ENCODE assay signal across 12 cellular contexts in genomic region chr4:121989715-121990114, GRCh38. TPM values are rescaled to one million over a fixed set of nuclear protein-coding genes. Genes with fewer than 3 reads are reported as not detected.
DNase-seq lines count a peak whose midpoint lies in the region; ATAC-seq and TF ChIP-seq lines count a peak whose summit lies in the region.
"Had no signal": no experiment of that assay in that cellular context is flagged by ENCODE, and none has a peak within 500 bp of the region (broad histone marks: within the 10 kb centered on the region; RNA-seq: fewer than 3 reads in every experiment).

No MANE protein-coding gene starts in this region.

- no peak for TF ChIP-seq CTCF in A673 (conservative IDR thresholded peaks at IDR 0.05; ENCODE audit: low read depth, low read length)
- no peak for TF ChIP-seq CTCF in HEK293 (tag by site-specific recombination; IDR thresholded peaks at IDR 0.05)
- TF ChIP-seq CTCF in foreskin fibroblast (IDR thresholded peaks at IDR 0.05; ENCODE audit: low read depth, low read length), result no peak

- POLR2A ChIA-PET in A673 (lab: Charles Lee; ENCODE audit: low non-redundant PET) (no interaction called here), HEK293 (lab: Yijun Ruan, JAX) (no interaction called here)

- H3K4me1 ChIP-seq in A673 (ENCODE audit: insufficient read depth, low read length, poor library complexity, severe bottlenecking) (no peaks in the 10 kb centered on the region), HEK293 (ENCODE audit: control insufficient read depth, insufficient read depth, low read length) (no peaks in the 10 kb centered on the region), adipocyte (ENCODE audit: control insufficient read depth, insufficient read depth, low read length) (peaks cover 7% of the 10 kb centered on the region)

- H3K4me1 Mint-ChIP-seq in activated T-cell treated with anti-CD3 and anti-CD28 coated beads, Interleukin-2, amount 50 U/mL, for 4 hours (ENCODE audit: low read depth), result no peaks in the 10 kb centered on the region
- H3K4me1 Mint-ChIP-seq: activated CD8-positive, alpha-beta memory T cell treated with anti-CD3 and anti-CD28 coated beads, Interleukin-2, amount 10 ng/mL, durations not matched to agents 7 days and 5 days had no signal

- no peak overlapping the region for H3K27ac ChIP-seq in A673 (ENCODE audit: low read depth, low read length, poor library complexity, severe bottlenecking)
- H3K27ac ChIP-seq in HEK293 (ENCODE audit: extremely low read depth, low read depth, low read length), result no peak overlapping the region

- H3K27me3 ChIP-seq in A673 (replicated peaks; ENCODE audit: insufficient read depth, low read depth, low read length, poor library complexity), result no peaks in the 10 kb centered on the region
- peaks cover 4% of the 10 kb centered on the region for H3K27me3 ChIP-seq in adipocyte (replicated peaks; ENCODE audit: control insufficient read depth, insufficient read depth, low read length)

- H3K9ac ChIP-seq in adipocyte (ENCODE audit: low read length), result no peak overlapping the region

- H3K4me3 ChIP-seq in A673 (ENCODE audit: low read depth, low read length, poor library complexity, severe bottlenecking) (no peak overlapping the region), HEK293 (ENCODE audit: low read depth, low read length) (no peak overlapping the region), adipocyte (ENCODE audit: low read length) (no peak overlapping the region), foreskin fibroblast (ENCODE audit: low read depth in 1 of 2, low read length in 2 of 2) (no peak overlapping the region)
- H3K4me3 ChIP-seq: lung had no signal

- intact Hi-C loops in A673 (cut with micrococcal nuclease; ENCODE audit: unreplicated experiment), result no loop called here

- BruUV-seq in A673 (replicated peaks; lab: Mats Ljungman, UMichigan), result no TSS peak

- H3K36me3 ChIP-seq in A673 (ENCODE audit: insufficient read depth, low read length, poor library complexity, severe bottlenecking) (no peaks in the 10 kb centered on the region), HEK293 (ENCODE audit: control insufficient read depth in 2 of 2, insufficient read depth in 1 of 2, low read length in 2 of 2) (no peaks in the 10 kb centered on the region), adipocyte (ENCODE audit: control insufficient read depth, insufficient read depth, low read length, severe bottlenecking) (no peaks in the 10 kb centered on the region)

- no peaks in the 10 kb centered on the region for H3K9me3 Mint-ChIP-seq in activated T-cell treated with anti-CD3 and anti-CD28 coated beads, Interleukin-2, amount 50 U/mL, for 4 hours
- H3K9me3 Mint-ChIP-seq: activated naive CD8-positive, alpha-beta T cell treated with anti-CD3 and anti-CD28 coated beads for 36 hours had no signal

- CTCF ChIA-PET in A673 (lab: Charles Lee) (no interaction called here), HEK293 (lab: Yijun Ruan, JAX) (no interaction called here)

- DNase-seq in A673 (ENCODE audit: low spot score) (peak; percentile 43), adipocyte (ENCODE audit: low read depth) (peak; percentile 58), foreskin fibroblast (peak; percentile 28 to 74), NCI-H345 (lab: John Stamatoyannopoulos, UW) (no peak)
- DNase-seq in activated T-cell treated with anti-CD3 and anti-CD28 coated beads, Interleukin-2, amount 50 U/mL, for 4 hours, result no peak
- DNase-seq: activated CD8-positive, alpha-beta memory T cell treated with anti-CD3 and anti-CD28 coated beads, Interleukin-2, amount 10 ng/mL, durations not matched to agents 7 days and 5 days; activated naive CD8-positive, alpha-beta T cell treated with anti-CD3 and anti-CD28 coated beads for 36 hours; NCI-H2171 treated with DMSO at 0.1 percent for 48 hours had no signal

- H3K9me3 ChIP-seq in A673 (ENCODE audit: low read depth, low read length, poor library complexity, severe bottlenecking) (no peaks in the 10 kb centered on the region), HEK293 (ENCODE audit: control insufficient read depth, insufficient read depth, low read depth, low read length) (no peaks in the 10 kb centered on the region), adipocyte (ENCODE audit: control insufficient read depth, low read length) (no peaks in the 10 kb centered on the region)

- ATAC-seq in HG03280 (IDR thresholded peaks at IDR 0.05; ENCODE audit: unreplicated experiment) (no peak), GM21529 (IDR thresholded peaks at IDR 0.05; ENCODE audit: unreplicated experiment) (no peak)
- no peak for ATAC-seq in activated T-cell treated with anti-CD3 and anti-CD28 coated beads, Interleukin-2, amount 50 U/mL, for 4 hours
- ATAC-seq: activated CD8-positive, alpha-beta memory T cell treated with anti-CD3 and anti-CD28 coated beads, Interleukin-2, amount 10 ng/mL, durations not matched to agents 7 days and 5 days had no signal

- no peak overlapping the region for H3K4me3 Mint-ChIP-seq in activated T-cell treated with anti-CD3 and anti-CD28 coated beads, Interleukin-2, amount 50 U/mL, for 4 hours
- H3K4me3 Mint-ChIP-seq: activated CD8-positive, alpha-beta memory T cell treated with anti-CD3 and anti-CD28 coated beads, Interleukin-2, amount 10 ng/mL, durations not matched to agents 7 days and 5 days; activated naive CD8-positive, alpha-beta T cell treated with anti-CD3 and anti-CD28 coated beads for 36 hours had no signal

- peaks cover 23% of the 10 kb centered on the region for H3K27me3 Mint-ChIP-seq in activated T-cell treated with anti-CD3 and anti-CD28 coated beads, Interleukin-2, amount 50 U/mL, for 4 hours (ENCODE audit: low read depth)

- no peaks in the 10 kb centered on the region for H3K36me3 Mint-ChIP-seq in activated T-cell treated with anti-CD3 and anti-CD28 coated beads, Interleukin-2, amount 50 U/mL, for 4 hours (ENCODE audit: insufficient read depth)
- H3K36me3 Mint-ChIP-seq: activated CD8-positive, alpha-beta memory T cell treated with anti-CD3 and anti-CD28 coated beads, Interleukin-2, amount 10 ng/mL, durations not matched to agents 7 days and 5 days; activated naive CD8-positive, alpha-beta T cell treated with anti-CD3 and anti-CD28 coated beads for 36 hours had no signal

TF ChIP-seq in HEK293, 187 proteins besides CTCF, POLR2A, EP300 and RAD21:
- TF ChIP-seq ZNF610 (tag by site-specific recombination; IDR thresholded peaks at IDR 0.05; ENCODE audit: borderline replicate concordance) (no peak), ZNF548 (tag by site-specific recombination; IDR thresholded peaks at IDR 0.05) (no peak), ZNF302 (tag by site-specific recombination; IDR thresholded peaks at IDR 0.05; ENCODE audit: low read depth) (no peak), ZNF777 (tag by site-specific recombination; IDR thresholded peaks at IDR 0.05; ENCODE audit: borderline replicate concordance) (no peak), ZNF600 (tag by site-specific recombination; IDR thresholded peaks at IDR 0.05) (peak; percentile 40; the same call in 1 of the 2 replicates), ZBTB6 (tag by site-specific recombination; IDR thresholded peaks at IDR 0.05) (no peak), ZNF335 (tag by site-specific recombination; conservative IDR thresholded peaks at IDR 0.05) (peak; percentile 44; the same call in 1 of the 2 replicates), ZNF623 (tag by site-specific recombination; IDR thresholded peaks at IDR 0.05) (no peak), BCL6B (tag by site-specific recombination; IDR thresholded peaks at IDR 0.05) (peak; percentile 19; the same call in 1 of the 2 replicates), ZBTB17 (tag by site-specific recombination; IDR thresholded peaks at IDR 0.05) (peak; percentile 60; the same call in 1 of the 2 replicates), PRDM6 (tag by site-specific recombination; IDR thresholded peaks at IDR 0.05) (no peak), ZNF112 (tag by site-specific recombination; IDR thresholded peaks at IDR 0.05) (no peak)

RNA-seq across cellular contexts. Expression of gene TRPC3, which starts 37.9 kb away (rescaled TPM):
- total RNA-seq in A673 (2021), result 0.24 and 0.28 TPM in 2 replicates
- under 1 TPM in 2 of 3 donors, not detected in 1; 0.33 to 0.63 TPM for total RNA-seq in activated T-cell treated with anti-CD3 and anti-CD28 coated beads, Interleukin-2, amount 50 U/mL, for 4 hours

Comparison
In these comparisons a context has a peak if more than half of its experiments do, and no peak if none do; other contexts are left out.
1. DNase-seq: peak in A673 (single experiment), adipocyte (single experiment) and foreskin fibroblast (2 of 2); none in NCI-H345 (single experiment) and activated T-cell treated with anti-CD3 and anti-CD28 coated beads, Interleukin-2, amount 50 U/mL, for 4 hours (single experiment).